ENCODE assay signal across 10 cellular contexts in genomic region chr3:133570139-133570936, GRCh38. TPM values are rescaled to one million over a fixed set of nuclear protein-coding genes. Genes with fewer than 3 reads are reported as not detected.
A peak's percentile ranks its signal among the peaks of the same experiment; 100 is the strongest.
DNase-seq lines count a peak whose midpoint lies in the region; ATAC-seq and TF ChIP-seq lines count a peak whose summit lies in the region.
"Had no signal": no experiment of that assay in that cellular context is flagged by ENCODE, and none has a peak within 500 bp of the region (broad histone marks: within the 10 kb centered on the region; RNA-seq: fewer than 3 reads in every experiment).

No MANE protein-coding gene starts in this region.

- no peak for TF ChIP-seq CTCF in Panc1 (IDR thresholded peaks at IDR 0.05)
- TF ChIP-seq CTCF in fibroblast of lung (conservative IDR thresholded peaks at IDR 0.05 in 1 of 2, IDR thresholded peaks at IDR 0.05 in 1 of 2; ENCODE audit: low read depth in 1 of 2, low read length in 2 of 2), result no peak
- no peak for TF ChIP-seq CTCF in parathyroid adenoma (IDR thresholded peaks at IDR 0.05)

- CTCF ChIA-PET in Panc1 (lab: Charles Lee), result no interaction called here

- H3K4me1 ChIP-seq in Panc1 (ENCODE audit: control insufficient read depth, insufficient read depth, low read length) (peaks cover 32% of the 10 kb centered on the region), fibroblast of lung (ENCODE audit: control insufficient read depth, extremely low read depth, insufficient read depth, low read length) (peaks cover 35% of the 10 kb centered on the region), parathyroid adenoma (peaks cover 7% of the 10 kb centered on the region)

- POLR2A ChIA-PET in Panc1 (lab: Charles Lee), result interaction anchor here (0.6 kb wide), 1 partner anchor 72 kb away, joined by 8 read pairs; no protein-coding TSS in a partner anchor

- in situ Hi-C loops in Caki2 (cut with HindIII; ENCODE audit: low pct_unique_long_range_greater_than_20kb, low sequenced_read_pairs), result no loop called here
- in situ Hi-C loops in Panc1 (cut with HindIII; ENCODE audit: low pct_unique_long_range_greater_than_20kb, low sequenced_read_pairs), result no loop called here

- no peaks in the 10 kb centered on the region for H4K20me1 ChIP-seq in fibroblast of lung (ENCODE audit: control insufficient read depth, extremely low read depth, insufficient read depth, low read length)

- H3K27ac ChIP-seq in Panc1 (ENCODE audit: low read length) (peak overlapping the region; percentile 97), fibroblast of lung (ENCODE audit: insufficient read depth, low read length) (peak overlapping the region; percentile 80), parathyroid adenoma (peak overlapping the region; percentile 2)

- BruUV-seq in Panc1 (replicated peaks; lab: Mats Ljungman, UMichigan), result no TSS peak

- DNase-seq in Caki2 (ENCODE audit: low read depth), result peak; percentile 79
- no peak for DNase-seq in Panc1 (ENCODE audit: low read depth, low spot score)
- DNase-seq in fibroblast of lung (ENCODE audit: low read depth in 2 of 2), result peak; percentile 57 to 96
- no peak for DNase-seq in NCI-H2196 treated with DMSO at 0.1 percent for 48 hours (lab: John Stamatoyannopoulos, UW; ENCODE audit: unreplicated experiment)
- no peak for DNase-seq in activated effector memory CD4-positive, alpha-beta T cell treated with Interleukin-2 at 50 U/mL for 16 hours
- DNase-seq: erythroblast, T1000 had no signal

- no peak overlapping the region for H3K4me3 ChIP-seq in Panc1 (ENCODE audit: low read depth in 2 of 2, low read length in 2 of 2)
- no peak overlapping the region for H3K4me3 ChIP-seq in fibroblast of lung (replicated peaks in 1 of 4; ENCODE audit: control extremely low read depth in 1 of 4, insufficient read depth in 1 of 4, low read depth in 3 of 4, low read length in 4 of 4)
- no peak overlapping the region for H3K4me3 ChIP-seq in parathyroid adenoma (ENCODE audit: low read depth, low read length)

- no peaks in the 10 kb centered on the region for H3K27me3 ChIP-seq in Panc1 (ENCODE audit: control insufficient read depth, insufficient read depth, low read length)
- H3K27me3 ChIP-seq in fibroblast of lung (ENCODE audit: control insufficient read depth, insufficient read depth, low read length), result no peaks in the 10 kb centered on the region
- H3K27me3 ChIP-seq in parathyroid adenoma (ENCODE audit: control insufficient read depth, insufficient read depth, low read length), result no peaks in the 10 kb centered on the region

- H3K36me3 ChIP-seq in Panc1 (ENCODE audit: control insufficient read depth, insufficient read depth, low read length) (peaks cover 9% of the 10 kb centered on the region), fibroblast of lung (ENCODE audit: control insufficient read depth, insufficient read depth, low read length) (no peaks in the 10 kb centered on the region), parathyroid adenoma (ENCODE audit: control insufficient read depth, insufficient read depth, low read length) (no peaks in the 10 kb centered on the region)

- peaks cover 11% of the 10 kb centered on the region for H3K79me2 ChIP-seq in fibroblast of lung (ENCODE audit: control insufficient read depth, insufficient read depth, low read length)
- peaks cover 6% of the 10 kb centered on the region for H3K79me2 ChIP-seq in parathyroid adenoma

- intact Hi-C loops in Panc1 (cut with micrococcal nuclease; ENCODE audit: unreplicated experiment), result no loop called here

- H3K4me2 ChIP-seq in fibroblast of lung (ENCODE audit: extremely low read depth, insufficient read depth, low read length) (peak overlapping the region; percentile 6), parathyroid adenoma (ENCODE audit: low read length) (no peak overlapping the region)

- ATAC-seq in Panc1, result no peak
- ATAC-seq in HG02610 (IDR thresholded peaks at IDR 0.05; ENCODE audit: unreplicated experiment), result no peak
- ATAC-seq in HG03469 (IDR thresholded peaks at IDR 0.05; ENCODE audit: unreplicated experiment), result no peak

- H3K9me3 ChIP-seq in Panc1 (ENCODE audit: control insufficient read depth, insufficient read depth, low read depth, low read length) (no peaks in the 10 kb centered on the region), fibroblast of lung (ENCODE audit: control insufficient read depth, insufficient read depth, low read depth, low read length) (no peaks in the 10 kb centered on the region), parathyroid adenoma (ENCODE audit: control insufficient read depth, low read length) (no peaks in the 10 kb centered on the region)

- H3K9ac ChIP-seq in fibroblast of lung (ENCODE audit: insufficient read depth, low read length) (no peak overlapping the region), parathyroid adenoma (no peak overlapping the region)

- H2AFZ ChIP-seq in fibroblast of lung (ENCODE audit: low read length) (no peak overlapping the region), parathyroid adenoma (no peak overlapping the region)

RNA-seq across cellular contexts. Expression of gene CDV3, which starts 3.1 kb away (rescaled TPM):
- total RNA-seq in Caki2 (2014; rRNA removed; shearing (Covaris generic); ENCODE audit: low replicate concordance), result 49.6 and 71.3 TPM in 2 replicates
- total RNA-seq in Panc1 (2021; ENCODE audit: unreplicated experiment), result 506 TPM
- polyA plus RNA-seq in Panc1 (2012; ENCODE audit: insufficient read length), result 291 TPM
- total RNA-seq in fibroblast of lung, result 218 and 221 TPM in 2 replicates
- 171 and 185 TPM in 2 replicates for polyA plus RNA-seq in fibroblast of lung
- polyA plus RNA-seq in fibroblast of lung (2012), result 181 and 182 TPM in 2 replicates
- 25.4 and 31.6 TPM in 2 replicates for polyA minus RNA-seq in fibroblast of lung (ENCODE audit: low replicate concordance)

Comparison
In these comparisons a context has a peak if more than half of its experiments do, and no peak if none do; other contexts are left out.
1. DNase-seq: peak in Caki2 (single experiment) and fibroblast of lung (2 of 2); none in Panc1 (single experiment), NCI-H2196 treated with DMSO at 0.1 percent for 48 hours (single experiment) and activated effector memory CD4-positive, alpha-beta T cell treated with Interleukin-2 at 50 U/mL for 16 hours (single experiment).
2. H3K27ac ChIP-seq: peak in every context shown above with its lines; median percentile 97 in Panc1; 80 in fibroblast of lung; 2 in parathyroid adenoma.